ENCODE assay signal across 12 cellular contexts in the genomic region with DNA sequence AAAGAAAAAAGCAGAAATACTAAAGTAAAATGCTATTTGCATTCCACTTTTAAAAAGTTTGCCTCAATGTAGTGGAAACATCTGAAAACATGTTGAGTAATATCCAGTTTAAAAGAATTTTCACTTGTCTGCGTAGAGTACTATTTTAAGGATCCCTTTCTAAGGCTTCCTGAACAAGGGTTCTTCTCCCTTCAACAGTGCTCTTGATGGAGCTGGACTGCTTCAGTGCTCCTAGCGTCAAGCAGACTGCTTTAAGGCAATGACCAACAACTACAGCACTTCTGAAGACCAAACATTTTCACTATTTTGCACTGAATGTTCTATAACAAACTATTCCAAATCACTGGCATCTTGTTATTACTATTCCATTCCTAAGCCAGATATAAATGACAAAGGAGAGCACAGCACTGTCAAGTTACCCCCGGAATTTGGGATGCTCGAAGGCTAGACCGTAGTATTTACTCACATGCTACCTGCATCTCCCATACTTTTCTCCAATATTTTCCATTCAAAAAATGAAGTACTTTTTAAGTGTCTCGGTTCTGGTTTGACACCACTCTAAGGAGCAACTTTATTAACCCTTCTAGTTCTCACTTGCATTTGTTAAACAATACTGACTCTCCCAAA. TPM values are rescaled to one million over a fixed set of nuclear protein-coding genes. Genes with fewer than 3 reads are reported as not detected.
DNase-seq lines count a peak whose midpoint lies in the region; ATAC-seq and TF ChIP-seq lines count a peak whose summit lies in the region.
"Had no signal": no experiment of that assay in that cellular context is flagged by ENCODE, and none has a peak within 500 bp of the region (broad histone marks: within the 10 kb centered on the region; RNA-seq: fewer than 3 reads in every experiment).

No MANE protein-coding gene starts in this region.

- DNase-seq in cardiac muscle cell (ENCODE audit: low read depth in 1 of 2, low spot score in 1 of 2) = no peak
- no peak for DNase-seq in left ventricle myocardium superior
- DNase-seq in WTC11 (ENCODE audit: low spot score) = no peak
- DNase-seq in left lung = no peak
- DNase-seq in ecto neural progenitor cell (ENCODE audit: low spot score) = no peak
- no peak for DNase-seq in dedifferentiated amniotic fluid mesenchymal stem cell (ENCODE audit: extremely low spot score)
- DNase-seq in nucleus accumbens (lab: John Stamatoyannopoulos, UW) = no peak
- no peak for DNase-seq in gastrocnemius medialis
- DNase-seq: NCI-H187 treated with DMSO at 0.1 percent for 48 hours, NCI-H2171 treated with DMSO at 0.1 percent for 48 hours, SHP77 treated with DMSO at 0.1 percent for 48 hours had no signal

- H3K36me3 ChIP-seq in cardiac muscle cell = peaks cover 42% of the 10 kb centered on the region
- peaks cover 0 to 84% of the 10 kb centered on the region in 2 donors for H3K36me3 ChIP-seq in left lung
- H3K36me3 ChIP-seq in gastrocnemius medialis = peaks cover 0 to 61% of the 10 kb centered on the region in 2 donors

- no peaks in the 10 kb centered on the region for H3K27me3 ChIP-seq in cardiac muscle cell
- no peaks in the 10 kb centered on the region for H3K27me3 ChIP-seq in left lung
- no peaks in the 10 kb centered on the region for H3K27me3 ChIP-seq in gastrocnemius medialis

- H3K4me3 ChIP-seq in cardiac muscle cell = no peak overlapping the region
- H3K4me3 ChIP-seq in left lung = no peak overlapping the region
- no peak overlapping the region for H3K4me3 ChIP-seq in gastrocnemius medialis

- H3K36me3 Mint-ChIP-seq in WTC11 = peaks cover 24% of the 10 kb centered on the region

- no peak overlapping the region for H3K4me3 Mint-ChIP-seq in WTC11
- H3K4me3 Mint-ChIP-seq: IgD-negative memory B cell had no signal

- in situ Hi-C loops in gastrocnemius medialis (cut with MboI; ENCODE audit: low sequenced_read_pairs in 4 of 4) = no loop called here

- no peaks in the 10 kb centered on the region for H3K9me3 Mint-ChIP-seq in WTC11
- H3K9me3 Mint-ChIP-seq: IgD-negative memory B cell had no signal

- intact Hi-C loops in left ventricle myocardium superior (cut with micrococcal nuclease) (no loop called here), left lung (cut with DNase I) (no loop called here), gastrocnemius medialis (cut with DNase I; ENCODE audit: low total_unique reads) (no loop called here)

- peaks cover 3% of the 10 kb centered on the region for H3K4me1 ChIP-seq in cardiac muscle cell (ENCODE audit: low read depth)
- no peaks in the 10 kb centered on the region for H3K4me1 ChIP-seq in left lung
- no peaks in the 10 kb centered on the region for H3K4me1 ChIP-seq in gastrocnemius medialis

- POLR2A ChIA-PET in WTC11 (lab: Charles Lee) = interaction anchor here (0.6 kb wide), 1 partner anchor 271 kb away, joined by 4 read pairs; no protein-coding TSS in a partner anchor

- ATAC-seq in left ventricle myocardium superior = no peak
- ATAC-seq in WTC11 = peak; percentile 53
- ATAC-seq in left lung = peak; percentile 95
- no peak for ATAC-seq in gastrocnemius medialis

- H3K9me3 ChIP-seq in cardiac muscle cell (ENCODE audit: low read depth) (no peaks in the 10 kb centered on the region), left lung (no peaks in the 10 kb centered on the region), gastrocnemius medialis (no peaks in the 10 kb centered on the region)

- H3K4me1 Mint-ChIP-seq in WTC11 = peaks cover 41% of the 10 kb centered on the region

- H3K27ac ChIP-seq in cardiac muscle cell = peak overlapping the region; percentile 51
- H3K27ac ChIP-seq in left lung = peak overlapping the region; percentile 16 to 19
- no peak overlapping the region for H3K27ac ChIP-seq in gastrocnemius medialis

- CTCF ChIA-PET in WTC11 (lab: Charles Lee) = interaction anchor here (0.8 to 1.4 kb wide), 6 partner anchors 69 to 468 kb away, joined by 4 to 8 read pairs (median 6); no protein-coding TSS in a partner anchor

- TF ChIP-seq POLR2A in gastrocnemius medialis (IDR thresholded peaks at IDR 0.05) = no peak

- TF ChIP-seq CTCF in cardiac muscle cell (IDR thresholded peaks at IDR 0.05; ENCODE audit: low read depth, low read length) = no peak
- TF ChIP-seq CTCF in WTC11 (IDR thresholded peaks at IDR 0.05) = no peak
- TF ChIP-seq CTCF in left lung (IDR thresholded peaks at IDR 0.05) = no peak
- no peak for TF ChIP-seq CTCF in gastrocnemius medialis (IDR thresholded peaks at IDR 0.05 in 4 of 5, conservative IDR thresholded peaks at IDR 0.05 in 1 of 5)

- peak overlapping the region; percentile 84 for H3K27ac Mint-ChIP-seq in WTC11
- H3K27ac Mint-ChIP-seq: IgD-negative memory B cell had no signal

- H3K27me3 Mint-ChIP-seq in WTC11 (ENCODE audit: low read depth) = no peaks in the 10 kb centered on the region
- H3K27me3 Mint-ChIP-seq: IgD-negative memory B cell had no signal

TF ChIP-seq in WTC11, 78 proteins besides CTCF, POLR2A, EP300 and RAD21:
- no peak for TF ChIP-seq ELF4 (CRISPR knock-in tag; IDR thresholded peaks at IDR 0.05; ENCODE audit: low read depth)
- no peak for TF ChIP-seq NR1H2 (CRISPR knock-in tag; IDR thresholded peaks at IDR 0.05)
- no peak for TF ChIP-seq ZNF121 (CRISPR knock-in tag; IDR thresholded peaks at IDR 0.05)
- no peak for TF ChIP-seq HMGA2 (CRISPR knock-in tag; IDR thresholded peaks at IDR 0.05)
- no peak for TF ChIP-seq ETV6 (CRISPR knock-in tag; IDR thresholded peaks at IDR 0.05)
- no peak for TF ChIP-seq MYBL2 (CRISPR knock-in tag; IDR thresholded peaks at IDR 0.05)
TF ChIP-seq in WTC11: peak in this region for 0.

RNA-seq across cellular contexts. Expression of gene TMEM165, which starts 36.1 kb away (rescaled TPM):
- total RNA-seq in cardiac muscle cell (107 and 124 TPM in 2 replicates), left ventricle myocardium superior (35.9 TPM), WTC11 (2021) (78.0 to 88.6 TPM (median 80.0 TPM) in 3 replicates), left lung (100 to 1,000 TPM; 121 to 201 TPM), gastrocnemius medialis (10 to 100 TPM; 23.5 to 80.3 (median 48.9) TPM)
- 90.8 and 109 TPM in 2 replicates for polyA plus RNA-seq in cardiac muscle cell

Comparison
In these comparisons a context has a peak if more than half of its experiments do, and no peak if none do; other contexts are left out.
1. H3K27ac ChIP-seq: peak in cardiac muscle cell (single experiment) and left lung (2 of 2); none in gastrocnemius medialis (0 of 4).
2. ATAC-seq: peak in WTC11 (single experiment) and left lung (single experiment); none in left ventricle myocardium superior (single experiment) and gastrocnemius medialis (0 of 2).